Comparison of ENCODE assay signal across 28 cellular contexts in genomic region chr3:18249126-18249525, GRCh38.
"Had no signal": no experiment of that assay in that cellular context is flagged by ENCODE, and none has a peak within 500 bp of the region (broad histone marks: within the 10 kb centered on the region; RNA-seq: fewer than 3 reads in every experiment).

No MANE protein-coding gene starts in this region.

- H3K27me3 ChIP-seq: body of pancreas, colonic mucosa had no signal

- DNase-seq: activated CD4-positive, alpha-beta memory T cell treated with anti-CD3 and anti-CD28 coated beads for 36 hours; activated CD4-positive, alpha-beta T cell treated with anti-CD3 and anti-CD28 coated beads for 1 hour; activated CD4-positive, alpha-beta T cell treated with anti-CD3 and anti-CD28 coated beads for 4 hours; activated CD8-positive, alpha-beta memory T cell treated with anti-CD3 and anti-CD28 coated beads, Interleukin-2, amount 10 ng/mL, durations not matched to agents 7 days and 5 days; activated CD8-positive, alpha-beta memory T cell treated with anti-CD3 and anti-CD28 coated beads, Interleukin-2, amount 50 U/mL, for 4 hours; activated CD8-positive, alpha-beta T cell treated with anti-CD3 and anti-CD28 coated beads, Interleukin-2, amount 10 ng/mL, durations not matched to agents 7 days and 5 days; activated gamma-delta T cell; activated naive CD4-positive, alpha-beta T cell; activated naive CD4-positive, alpha-beta T cell treated with anti-CD3 and anti-CD28 coated beads, Interleukin-2, amount 50 U/mL, for 16 hours; activated T-cell treated with anti-CD3 and anti-CD28 coated beads, Interleukin-2, amount 50 U/mL, for 1 hour; activated T-cell treated with anti-CD3 and anti-CD28 coated beads, Interleukin-2, amount 50 U/mL, for 48 hours; amniotic stem cell; anterior cingulate cortex; body of pancreas; caudate nucleus; colonic mucosa; effector CD8-positive, alpha-beta T cell; foreskin fibroblast; head of caudate nucleus; T-helper 1 cell; T-helper 17 cell; T1000 had no signal

- H3K4me1 ChIP-seq: body of pancreas, colonic mucosa had no signal

- H3K27ac Mint-ChIP-seq: activated CD4-positive, alpha-beta memory T cell treated with anti-CD3 and anti-CD28 coated beads for 36 hours; activated CD8-positive, alpha-beta memory T cell treated with anti-CD3 and anti-CD28 coated beads, Interleukin-2, amount 10 ng/mL, durations not matched to agents 7 days and 5 days; activated CD8-positive, alpha-beta T cell treated with anti-CD3 and anti-CD28 coated beads, Interleukin-2, amount 10 ng/mL, durations not matched to agents 7 days and 5 days; activated naive CD8-positive, alpha-beta T cell; T-helper 17 cell; T-helper 2 cell treated with Interferon-gamma antibody and Interleukin-4, amounts not matched to agents 5 μg/mL and 100 μg/mL, for 36 hours; WTC11 had no signal

- H3K36me3 ChIP-seq: colonic mucosa had no signal

- ATAC-seq: activated CD8-positive, alpha-beta memory T cell treated with anti-CD3 and anti-CD28 coated beads, Interleukin-2, amount 10 ng/mL, durations not matched to agents 7 days and 5 days; activated CD8-positive, alpha-beta T cell treated with anti-CD3 and anti-CD28 coated beads, Interleukin-2, amount 10 ng/mL, durations not matched to agents 7 days and 5 days; body of pancreas; esophagus mucosa; SK-N-SH treated with all-trans-retinoic acid at 6 μM for 48 hours; T-helper 17 cell; WTC11 had no signal

- H3K9me3 Mint-ChIP-seq: activated CD4-positive, alpha-beta memory T cell treated with anti-CD3 and anti-CD28 coated beads for 36 hours; T-helper 2 cell treated with Interferon-gamma antibody and Interleukin-4, amounts not matched to agents 5 μg/mL and 100 μg/mL, for 36 hours; WTC11 had no signal

- H3K27me3 Mint-ChIP-seq: activated naive CD8-positive, alpha-beta T cell had no signal

- H3K4me1 Mint-ChIP-seq: T-helper 17 cell had no signal

- H3K4me3 Mint-ChIP-seq: activated CD4-positive, alpha-beta memory T cell treated with anti-CD3 and anti-CD28 coated beads for 36 hours; activated CD8-positive, alpha-beta memory T cell treated with anti-CD3 and anti-CD28 coated beads, Interleukin-2, amount 10 ng/mL, durations not matched to agents 7 days and 5 days; activated CD8-positive, alpha-beta T cell treated with anti-CD3 and anti-CD28 coated beads, Interleukin-2, amount 10 ng/mL, durations not matched to agents 7 days and 5 days; activated naive CD8-positive, alpha-beta T cell; T-helper 17 cell; T-helper 2 cell treated with Interferon-gamma antibody and Interleukin-4, amounts not matched to agents 5 μg/mL and 100 μg/mL, for 36 hours; WTC11 had no signal

- H3K27ac ChIP-seq: body of pancreas, colonic mucosa, VCaP had no signal

- H3K36me3 Mint-ChIP-seq: activated CD4-positive, alpha-beta memory T cell treated with anti-CD3 and anti-CD28 coated beads for 36 hours; activated CD8-positive, alpha-beta memory T cell treated with anti-CD3 and anti-CD28 coated beads, Interleukin-2, amount 10 ng/mL, durations not matched to agents 7 days and 5 days; WTC11 had no signal

- H3K4me3 ChIP-seq: body of pancreas, colonic mucosa had no signal
